22 cellular contexts compared by ENCODE assay signal in the genomic region with DNA sequence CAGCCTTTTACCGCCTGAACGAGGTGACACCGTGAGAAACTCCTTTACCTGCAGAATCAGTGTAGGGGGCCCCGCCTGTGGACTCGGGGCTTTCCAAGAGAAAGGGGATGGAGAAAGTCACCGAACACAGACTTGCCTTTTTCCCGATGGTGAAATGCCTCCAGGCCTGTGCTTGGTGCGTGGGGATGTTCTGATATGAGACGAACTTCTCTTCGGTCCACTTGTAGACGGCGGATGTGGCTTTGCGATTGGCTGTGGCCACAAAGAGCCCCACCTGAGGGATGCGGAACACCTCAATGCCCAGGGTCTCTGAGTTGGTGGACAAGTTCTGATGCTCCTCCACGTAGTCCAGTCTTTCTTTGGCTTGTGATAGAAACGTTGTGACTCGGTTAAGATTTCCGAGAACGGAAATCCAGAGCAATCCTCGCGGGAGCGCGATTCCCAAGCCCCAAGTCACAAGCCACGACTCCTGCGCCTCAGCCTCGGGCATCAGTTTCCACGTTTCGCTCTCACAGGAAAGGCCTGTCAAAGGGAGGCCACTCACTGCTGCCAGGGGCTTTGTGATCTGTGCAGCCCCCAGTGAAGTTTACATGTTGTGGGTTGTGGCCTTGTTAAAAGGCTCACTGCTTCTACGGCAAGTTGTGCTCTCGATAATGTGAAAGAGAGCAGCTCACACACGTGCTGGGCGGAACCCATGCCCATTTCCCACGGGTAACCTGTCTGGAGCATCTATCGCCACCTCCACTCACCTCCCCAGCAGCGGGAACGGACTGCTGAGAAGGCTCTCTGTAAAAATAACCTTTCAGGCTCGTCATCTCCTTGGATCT. TPM values are rescaled to one million over a fixed set of nuclear protein-coding genes. Genes with fewer than 3 reads are reported as not detected.
A peak's percentile ranks its signal among the peaks of the same experiment; 100 is the strongest.
DNase-seq lines count a peak whose midpoint lies in the region; FAIRE-seq and TF ChIP-seq lines count a peak whose summit lies in the region.
"Had no signal": no experiment of that assay in that cellular context is flagged by ENCODE, and none has a peak within 500 bp of the region (broad histone marks: within the 10 kb centered on the region; RNA-seq: fewer than 3 reads in every experiment).

No MANE protein-coding gene starts in this region.

- H3K27me3 ChIP-seq in bronchial epithelial cell (ENCODE audit: control insufficient read depth, insufficient read depth, low read length) (no peaks in the 10 kb centered on the region), osteoblast (ENCODE audit: insufficient read depth, low read length) (no peaks in the 10 kb centered on the region)
- H3K27me3 ChIP-seq: colonic mucosa had no signal

- no peaks in the 10 kb centered on the region for H3K79me2 ChIP-seq in osteoblast (ENCODE audit: insufficient read depth, low read length)

- peak; percentile 13 for FAIRE-seq in bronchial epithelial cell (lab: Jason Lieb, UNC)

- TF ChIP-seq CTCF in bronchial epithelial cell (IDR thresholded peaks at IDR 0.05; ENCODE audit: insufficient read depth, low read length, severe bottlenecking): no peak
- TF ChIP-seq CTCF in osteoblast (IDR thresholded peaks at IDR 0.05; ENCODE audit: extremely low read depth, low read depth, low read length): no peak

- peak; percentile 5 for DNase-seq in activated CD8-positive, alpha-beta memory T cell treated with anti-CD3 and anti-CD28 coated beads, Interleukin-2, amount 50 U/mL, for 4 hours
- no peak for DNase-seq in activated CD8-positive, alpha-beta memory T cell treated with anti-CD3 and anti-CD28 coated beads for 24 hours
- DNase-seq in bronchial epithelial cell (ENCODE audit: low read depth) (no peak), osteoblast (ENCODE audit: insufficient read length, low spot score, missing footprints) (peak; percentile 69), iPS-NIHi7 (ENCODE audit: extremely low spot score) (no peak)
- DNase-seq in activated CD4-positive, CD25-positive, alpha-beta regulatory T cell treated with anti-CD3 and anti-CD28 coated beads, Interleukin-2, amount 50 U/mL, for 72 hours: no peak
- DNase-seq: 8988T; activated CD4-positive, alpha-beta T cell treated with anti-CD3 and anti-CD28 coated beads, Interleukin-2, amount 10 ng/mL, durations not matched to agents 24 days and 14 days; Calu3; colonic mucosa; DMS79 treated with DMSO at 0.1 percent for 48 hours; effector CD8-positive, alpha-beta T cell; GF-D8; NCI-H1048; NCI-H1694 had no signal

- H3K4me1 ChIP-seq in osteoblast (ENCODE audit: insufficient read depth, low read length): no peaks in the 10 kb centered on the region
- H3K4me1 ChIP-seq: breast epithelium, colonic mucosa, HAP-1 had no signal

- H4K20me1 ChIP-seq in osteoblast (ENCODE audit: insufficient read depth, low read length): no peaks in the 10 kb centered on the region

- no peak overlapping the region for H3K4me2 ChIP-seq in osteoblast (ENCODE audit: insufficient read depth, low read length)

- H3K36me3 ChIP-seq in bronchial epithelial cell (ENCODE audit: control insufficient read depth, insufficient read depth, low read length) (no peaks in the 10 kb centered on the region), osteoblast (ENCODE audit: insufficient read depth, low read length) (no peaks in the 10 kb centered on the region)
- H3K36me3 ChIP-seq: breast epithelium, colonic mucosa, HAP-1 had no signal

- H3K27ac ChIP-seq in osteoblast (ENCODE audit: low read depth, low read length): no peak overlapping the region
- H3K27ac ChIP-seq: breast epithelium, colonic mucosa, epithelial cell of prostate, RWPE1 had no signal

- H3K9me3 ChIP-seq in osteoblast (ENCODE audit: low read depth, low read length): no peaks in the 10 kb centered on the region
- H3K9me3 ChIP-seq: breast epithelium, colonic mucosa, HAP-1 had no signal

- H2AFZ ChIP-seq in osteoblast (ENCODE audit: low read length): no peak overlapping the region

- no peak overlapping the region for H3K4me3 ChIP-seq in bronchial epithelial cell (ENCODE audit: low read depth, low read length)
- no peak overlapping the region for H3K4me3 ChIP-seq in osteoblast (ENCODE audit: insufficient read depth, low read length)
- H3K4me3 ChIP-seq: breast epithelium, colonic mucosa, HAP-1 had no signal

RNA-seq across cellular contexts. Expression of gene KRTAP10-1, which starts 12.6 kb away (rescaled TPM):
- not detected in 2 replicates for total RNA-seq in bronchial epithelial cell
- total RNA-seq in osteoblast: not detected in 2 replicates
- total RNA-seq: activated CD4-positive, alpha-beta T cell treated with anti-CD3 and anti-CD28 coated beads, Interleukin-2, amount 10 ng/mL, durations not matched to agents 24 days and 14 days; activated naive CD4-positive, alpha-beta T cell treated with anti-CD3 and anti-CD28 coated beads, Interleukin-2, amount 50 U/mL, for 72 hours; breast epithelium; Calu3; colonic mucosa; NCI-H460; posterior vena cava had no signal

RNA-seq across cellular contexts. Expression of gene KRTAP10-2, which starts 23.9 kb away (rescaled TPM):
- total RNA-seq in bronchial epithelial cell (not detected in 2 replicates), osteoblast (not detected in 2 replicates)
- total RNA-seq: activated CD4-positive, alpha-beta T cell treated with anti-CD3 and anti-CD28 coated beads, Interleukin-2, amount 10 ng/mL, durations not matched to agents 24 days and 14 days; activated naive CD4-positive, alpha-beta T cell treated with anti-CD3 and anti-CD28 coated beads, Interleukin-2, amount 50 U/mL, for 72 hours; breast epithelium; Calu3; colonic mucosa; NCI-H460; posterior vena cava had no signal

RNA-seq across cellular contexts. Expression of gene KRTAP10-3, which starts 31.2 kb away (rescaled TPM):
- total RNA-seq in bronchial epithelial cell (not detected in 2 replicates), osteoblast (not detected in 2 replicates)
- total RNA-seq: activated CD4-positive, alpha-beta T cell treated with anti-CD3 and anti-CD28 coated beads, Interleukin-2, amount 10 ng/mL, durations not matched to agents 24 days and 14 days; activated naive CD4-positive, alpha-beta T cell treated with anti-CD3 and anti-CD28 coated beads, Interleukin-2, amount 50 U/mL, for 72 hours; breast epithelium; Calu3; colonic mucosa; NCI-H460; posterior vena cava had no signal

RNA-seq across cellular contexts. Expression of gene KRTAP10-4, which starts 46.2 kb away (rescaled TPM):
- total RNA-seq in bronchial epithelial cell (not detected in 2 replicates), osteoblast (not detected in 2 replicates)
- total RNA-seq: activated CD4-positive, alpha-beta T cell treated with anti-CD3 and anti-CD28 coated beads, Interleukin-2, amount 10 ng/mL, durations not matched to agents 24 days and 14 days; activated naive CD4-positive, alpha-beta T cell treated with anti-CD3 and anti-CD28 coated beads, Interleukin-2, amount 50 U/mL, for 72 hours; breast epithelium; Calu3; colonic mucosa; NCI-H460; posterior vena cava had no signal

RNA-seq across cellular contexts. Expression of gene KRTAP10-5, which starts 53.0 kb away (rescaled TPM):
- total RNA-seq in bronchial epithelial cell: not detected in 2 replicates
- total RNA-seq in osteoblast: not detected in 2 replicates
- total RNA-seq: activated CD4-positive, alpha-beta T cell treated with anti-CD3 and anti-CD28 coated beads, Interleukin-2, amount 10 ng/mL, durations not matched to agents 24 days and 14 days; activated naive CD4-positive, alpha-beta T cell treated with anti-CD3 and anti-CD28 coated beads, Interleukin-2, amount 50 U/mL, for 72 hours; breast epithelium; Calu3; colonic mucosa; NCI-H460; posterior vena cava had no signal

Comparison
In these comparisons a context has a peak if more than half of its experiments do, and no peak if none do; other contexts are left out.
1. DNase-seq: peak in activated CD8-positive, alpha-beta memory T cell treated with anti-CD3 and anti-CD28 coated beads, Interleukin-2, amount 50 U/mL, for 4 hours (single experiment) and osteoblast (single experiment); none in activated CD8-positive, alpha-beta memory T cell treated with anti-CD3 and anti-CD28 coated beads for 24 hours (single experiment), bronchial epithelial cell (single experiment), activated CD4-positive, CD25-positive, alpha-beta regulatory T cell treated with anti-CD3 and anti-CD28 coated beads, Interleukin-2, amount 50 U/mL, for 72 hours (single experiment) and iPS-NIHi7 (single experiment).